ENCODE assay signal across 9 cellular contexts in genomic region chr20:62356948-62357667, GRCh38. TPM values are rescaled to one million over a fixed set of nuclear protein-coding genes. Genes with fewer than 3 reads are reported as not detected.
DNase-seq lines count a peak whose midpoint lies in the region; ATAC-seq and TF ChIP-seq lines count a peak whose summit lies in the region.
"Had no signal": no experiment of that assay in that cellular context is flagged by ENCODE, and none has a peak within 500 bp of the region (broad histone marks: within the 10 kb centered on the region; RNA-seq: fewer than 3 reads in every experiment).

No MANE protein-coding gene starts in this region.

- ATAC-seq in left lung (no peak), upper lobe of right lung (peak; percentile 0), HG02798 (IDR thresholded peaks at IDR 0.05; ENCODE audit: poor library complexity, unreplicated experiment) (no peak)

- TF ChIP-seq CTCF in left lung (IDR thresholded peaks at IDR 0.05) (no peak), upper lobe of right lung (IDR thresholded peaks at IDR 0.05) (no peak)

- H3K4me1 ChIP-seq in left lung (peaks cover 42 to 80% of the 10 kb centered on the region in 2 donors), upper lobe of right lung (peaks cover 73% of the 10 kb centered on the region)

- H3K27me3 ChIP-seq in left lung (peaks cover 0 to 15% of the 10 kb centered on the region in 2 donors), upper lobe of right lung (no peaks in the 10 kb centered on the region)

- intact Hi-C loops in left lung (cut with DNase I) (no loop called here), upper lobe of right lung (cut with DNase I) (no loop called here)

- no peaks in the 10 kb centered on the region for H3K9me3 ChIP-seq in left lung
- H3K9me3 ChIP-seq in upper lobe of right lung, result no peaks in the 10 kb centered on the region

- H3K27ac ChIP-seq in left lung (peak overlapping the region; percentile 81 to 84), upper lobe of right lung (peak overlapping the region; percentile 83)

- peaks cover 0 to 18% of the 10 kb centered on the region in 2 donors for H3K36me3 ChIP-seq in left lung
- no peaks in the 10 kb centered on the region for H3K36me3 ChIP-seq in upper lobe of right lung

- peak; percentile 49 for DNase-seq in DMS53 (lab: John Stamatoyannopoulos, UW)
- DNase-seq in DMS53 treated with DMSO at 0.1 percent for 48 hours (lab: John Stamatoyannopoulos, UW; ENCODE audit: unreplicated experiment), result no peak
- DNase-seq in cerebellum (ENCODE audit: low spot score), result peak; percentile 86
- DNase-seq in left lung, result peak in 1 of 2 donors; percentile 84
- DNase-seq in upper lobe of right lung, result no peak
- DNase-seq in central memory CD4-positive, alpha-beta T cell, result no peak
- no peak for DNase-seq in pons (ENCODE audit: low spot score)
- DNase-seq: NCI-H1694 treated with DMSO at 0.1 percent for 48 hours had no signal

- no peak overlapping the region for H3K4me3 ChIP-seq in left lung
- peak overlapping the region; percentile 13 for H3K4me3 ChIP-seq in upper lobe of right lung

RNA-seq across cellular contexts. Expression of gene LAMA5, which starts 10.0 kb away (rescaled TPM):
- total RNA-seq in cerebellum, result 24.6 TPM
- 100 to 1,000 TPM; 222 to 267 TPM for total RNA-seq in left lung
- 279 TPM for total RNA-seq in upper lobe of right lung

RNA-seq across cellular contexts. Expression of gene RPS21, which starts 29.8 kb away (rescaled TPM):
- total RNA-seq in cerebellum (422 TPM), left lung (1,000 to 10,000 TPM; 1,004 to 1,135 TPM), upper lobe of right lung (1,050 TPM)

RNA-seq across cellular contexts. Expression of gene CABLES2, which starts 50.0 kb away (rescaled TPM):
- total RNA-seq in cerebellum, result 5.4 TPM
- 1 to 10 TPM; 4.1 to 6.3 TPM for total RNA-seq in left lung
- 4.1 TPM for total RNA-seq in upper lobe of right lung

RNA-seq across cellular contexts. Expression of gene ADRM1, which starts 54.3 kb away (rescaled TPM):
- 21.6 TPM for total RNA-seq in cerebellum
- total RNA-seq in left lung, result 10 to 100 TPM; 60.1 to 96.9 TPM
- total RNA-seq in upper lobe of right lung, result 73.4 TPM

Comparison
In these comparisons a context has a peak if more than half of its experiments do, and no peak if none do; other contexts are left out.
1. DNase-seq: peak in DMS53 (single experiment) and cerebellum (single experiment); none in DMS53 treated with DMSO at 0.1 percent for 48 hours (single experiment), upper lobe of right lung (single experiment), central memory CD4-positive, alpha-beta T cell (single experiment) and pons (single experiment).